ENCODE assay signal across 1 cellular context in genomic region chr3:11642455-11643162, GRCh38.
A peak's percentile ranks its signal among the peaks of the same experiment; 100 is the strongest.
TF ChIP-seq lines count a peak whose summit lies in the region.

No MANE protein-coding gene starts in this region.

TF ChIP-seq in HepG2, 621 proteins besides CTCF, POLR2A, EP300 and RAD21 (continued from another document and continues in another):
- TF ChIP-seq AFF4 (CRISPR knock-in tag; IDR thresholded peaks at IDR 0.05): peak; percentile 86; the same call in 1 of the 2 replicates
- TF ChIP-seq ZNF12 (CRISPR knock-in tag; IDR thresholded peaks at IDR 0.05): peak; percentile 32; the same call in 1 of the 2 replicates
- 0 out of 2 replicates have a peak, but pooled peaks have one; percentile 42 for TF ChIP-seq E2F1 (CRISPR knock-in tag; IDR thresholded peaks at IDR 0.05)
- TF ChIP-seq MAF1 (CRISPR knock-in tag; IDR thresholded peaks at IDR 0.05; ENCODE audit: borderline replicate concordance): 0 out of 2 replicates have a peak, but pooled peaks have one; percentile 33
- TF ChIP-seq, protein P1, sequence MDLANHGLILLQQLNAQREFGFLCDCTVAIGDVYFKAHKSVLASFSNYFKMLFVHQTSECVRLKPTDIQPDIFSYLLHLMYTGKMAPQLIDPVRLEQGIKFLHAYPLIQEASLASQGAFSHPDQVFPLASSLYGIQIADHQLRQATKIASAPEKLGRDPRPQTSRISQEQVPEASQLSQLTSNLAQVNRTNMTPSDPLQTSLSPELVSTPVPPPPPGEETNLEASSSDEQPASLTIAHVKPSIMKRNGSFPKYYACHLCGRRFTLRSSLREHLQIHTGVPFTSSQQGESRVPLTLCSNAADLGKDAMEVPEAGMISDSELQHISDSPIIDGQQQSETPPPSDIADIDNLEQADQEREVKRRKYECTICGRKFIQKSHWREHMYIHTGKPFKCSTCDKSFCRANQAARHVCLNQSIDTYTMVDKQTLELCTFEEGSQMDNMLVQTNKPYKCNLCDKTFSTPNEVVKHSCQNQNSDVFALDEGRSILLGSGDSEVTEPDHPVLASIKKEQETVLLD (CRISPR knock-in tag; IDR thresholded peaks at IDR 0.05; ENCODE audit: low read depth): no peak
- TF ChIP-seq KMT2B (CRISPR knock-in tag; IDR thresholded peaks at IDR 0.05): peak; percentile 52
- 0 out of 2 replicates have a peak, but pooled peaks have one; percentile 43 for TF ChIP-seq CAMTA2 (CRISPR knock-in tag; IDR thresholded peaks at IDR 0.05; ENCODE audit: borderline replicate concordance)
- peak; percentile 85 for TF ChIP-seq CEBPG (CRISPR knock-in tag; IDR thresholded peaks at IDR 0.05)
- peak; percentile 66 for TF ChIP-seq AGO1 (IDR thresholded peaks at IDR 0.05; ENCODE audit: low read depth, low read length, poor library complexity, severe bottlenecking)
- peak; percentile 31; the same call in 1 of the 2 replicates for TF ChIP-seq KDM5A (IDR thresholded peaks at IDR 0.05; ENCODE audit: borderline replicate concordance, low read length)
- TF ChIP-seq ZNF740 (CRISPR knock-in tag; IDR thresholded peaks at IDR 0.05): peak; percentile 75; the same call in 1 of the 2 replicates
- TF ChIP-seq SP5 (CRISPR knock-in tag; IDR thresholded peaks at IDR 0.05; ENCODE audit: borderline replicate concordance, low read depth): 0 out of 2 replicates have a peak, but pooled peaks have one; percentile 13
- TF ChIP-seq, protein P2, sequence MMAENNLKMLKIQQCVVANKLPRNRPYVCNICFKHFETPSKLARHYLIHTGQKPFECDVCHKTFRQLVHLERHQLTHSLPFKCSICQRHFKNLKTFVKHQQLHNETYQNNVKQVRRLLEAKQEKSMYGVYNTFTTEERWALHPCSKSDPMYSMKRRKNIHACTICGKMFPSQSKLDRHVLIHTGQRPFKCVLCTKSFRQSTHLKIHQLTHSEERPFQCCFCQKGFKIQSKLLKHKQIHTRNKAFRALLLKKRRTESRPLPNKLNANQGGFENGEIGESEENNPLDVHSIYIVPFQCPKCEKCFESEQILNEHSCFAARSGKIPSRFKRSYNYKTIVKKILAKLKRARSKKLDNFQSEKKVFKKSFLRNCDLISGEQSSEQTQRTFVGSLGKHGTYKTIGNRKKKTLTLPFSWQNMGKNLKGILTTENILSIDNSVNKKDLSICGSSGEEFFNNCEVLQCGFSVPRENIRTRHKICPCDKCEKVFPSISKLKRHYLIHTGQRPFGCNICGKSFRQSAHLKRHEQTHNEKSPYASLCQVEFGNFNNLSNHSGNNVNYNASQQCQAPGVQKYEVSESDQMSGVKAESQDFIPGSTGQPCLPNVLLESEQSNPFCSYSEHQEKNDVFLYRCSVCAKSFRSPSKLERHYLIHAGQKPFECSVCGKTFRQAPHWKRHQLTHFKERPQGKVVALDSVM (CRISPR knock-in tag; IDR thresholded peaks at IDR 0.05): 0 out of 2 replicates have a peak, but pooled peaks have one; percentile 11
- TF ChIP-seq FOXA3 (CRISPR knock-in tag; IDR thresholded peaks at IDR 0.05): 0 out of 2 replicates have a peak, but pooled peaks have one; percentile 4
- TF ChIP-seq MED13 (CRISPR knock-in tag; IDR thresholded peaks at IDR 0.05): peak; percentile 37; the same call in 1 of the 2 replicates
- TF ChIP-seq MYNN (CRISPR knock-in tag; IDR thresholded peaks at IDR 0.05; ENCODE audit: low read depth): 0 out of 2 replicates have a peak, but pooled peaks have one; percentile 71
- TF ChIP-seq ZNF205 (CRISPR knock-in tag; IDR thresholded peaks at IDR 0.05): peak; percentile 89; the same call in 1 of the 2 replicates
- peak; percentile 67; the same call in 1 of the 2 replicates for TF ChIP-seq KMT2A (CRISPR knock-in tag; IDR thresholded peaks at IDR 0.05)
- peak; percentile 81 for TF ChIP-seq BORCS8-MEF2B (CRISPR knock-in tag; IDR thresholded peaks at IDR 0.05)
- peak; percentile 6; the same call in 1 of the 2 replicates for TF ChIP-seq ZBTB33 (CRISPR knock-in tag; IDR thresholded peaks at IDR 0.05)
- TF ChIP-seq HNRNPLL (IDR thresholded peaks at IDR 0.05; ENCODE audit: low read depth, low read length, poor library complexity, severe bottlenecking): peak; percentile 68
- no peak for TF ChIP-seq ZNF615 (CRISPR knock-in tag; IDR thresholded peaks at IDR 0.05; ENCODE audit: borderline replicate concordance)
- no peak for TF ChIP-seq ZNF354B (CRISPR knock-in tag; IDR thresholded peaks at IDR 0.05)
- TF ChIP-seq ZSCAN9 (CRISPR knock-in tag; IDR thresholded peaks at IDR 0.05; ENCODE audit: borderline replicate concordance): peak; percentile 29; the same call in 1 of the 2 replicates
- no peak for TF ChIP-seq SETDB1 (CRISPR knock-in tag; IDR thresholded peaks at IDR 0.05; ENCODE audit: borderline replicate concordance)
- peak; percentile 63; the same call in 1 of the 2 replicates for TF ChIP-seq KLF11 (CRISPR knock-in tag; IDR thresholded peaks at IDR 0.05)
- TF ChIP-seq SMC3 (IDR thresholded peaks at IDR 0.05; ENCODE audit: low read length): peak; percentile 8; the same call in 1 of the 2 replicates
- TF ChIP-seq, protein P3, sequence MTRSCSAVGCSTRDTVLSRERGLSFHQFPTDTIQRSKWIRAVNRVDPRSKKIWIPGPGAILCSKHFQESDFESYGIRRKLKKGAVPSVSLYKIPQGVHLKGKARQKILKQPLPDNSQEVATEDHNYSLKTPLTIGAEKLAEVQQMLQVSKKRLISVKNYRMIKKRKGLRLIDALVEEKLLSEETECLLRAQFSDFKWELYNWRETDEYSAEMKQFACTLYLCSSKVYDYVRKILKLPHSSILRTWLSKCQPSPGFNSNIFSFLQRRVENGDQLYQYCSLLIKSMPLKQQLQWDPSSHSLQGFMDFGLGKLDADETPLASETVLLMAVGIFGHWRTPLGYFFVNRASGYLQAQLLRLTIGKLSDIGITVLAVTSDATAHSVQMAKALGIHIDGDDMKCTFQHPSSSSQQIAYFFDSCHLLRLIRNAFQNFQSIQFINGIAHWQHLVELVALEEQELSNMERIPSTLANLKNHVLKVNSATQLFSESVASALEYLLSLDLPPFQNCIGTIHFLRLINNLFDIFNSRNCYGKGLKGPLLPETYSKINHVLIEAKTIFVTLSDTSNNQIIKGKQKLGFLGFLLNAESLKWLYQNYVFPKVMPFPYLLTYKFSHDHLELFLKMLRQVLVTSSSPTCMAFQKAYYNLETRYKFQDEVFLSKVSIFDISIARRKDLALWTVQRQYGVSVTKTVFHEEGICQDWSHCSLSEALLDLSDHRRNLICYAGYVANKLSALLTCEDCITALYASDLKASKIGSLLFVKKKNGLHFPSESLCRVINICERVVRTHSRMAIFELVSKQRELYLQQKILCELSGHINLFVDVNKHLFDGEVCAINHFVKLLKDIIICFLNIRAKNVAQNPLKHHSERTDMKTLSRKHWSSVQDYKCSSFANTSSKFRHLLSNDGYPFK (CRISPR knock-in tag; IDR thresholded peaks at IDR 0.05; ENCODE audit: borderline replicate concordance): 0 out of 2 replicates have a peak, but pooled peaks have one; percentile 17
- peak; percentile 80 for TF ChIP-seq YEATS4 (CRISPR knock-in tag; IDR thresholded peaks at IDR 0.05; ENCODE audit: borderline replicate concordance)
- peak; percentile 85 for TF ChIP-seq ZGPAT (CRISPR knock-in tag; IDR thresholded peaks at IDR 0.05)
- TF ChIP-seq PAXIP1 (CRISPR knock-in tag; conservative IDR thresholded peaks at IDR 0.05): 0 out of 2 replicates have a peak, but pooled peaks have one; percentile 12
- peak; percentile 64; the same call in 1 of the 2 replicates for TF ChIP-seq ZNF564 (CRISPR knock-in tag; IDR thresholded peaks at IDR 0.05)
- TF ChIP-seq MED1 (CRISPR knock-in tag; IDR thresholded peaks at IDR 0.05): peak; percentile 62; the same call in 1 of the 2 replicates
- TF ChIP-seq CREM (IDR thresholded peaks at IDR 0.05): peak; percentile 40; the same call in 1 of the 2 replicates
- no peak for TF ChIP-seq CREM (CRISPR knock-in tag; IDR thresholded peaks at IDR 0.05)
- 0 out of 2 replicates have a peak, but pooled peaks have one; percentile 24 for TF ChIP-seq ELF4 (CRISPR knock-in tag; IDR thresholded peaks at IDR 0.05; ENCODE audit: borderline replicate concordance)
- TF ChIP-seq NR2F6 (IDR thresholded peaks at IDR 0.05): peak; percentile 53
- TF ChIP-seq NR2F6 (CRISPR knock-in tag; IDR thresholded peaks at IDR 0.05): peak; percentile 65; the same call in 1 of the 2 replicates
- peak; percentile 70; the same call in 1 of the 2 replicates for TF ChIP-seq ZNF746 (CRISPR knock-in tag; IDR thresholded peaks at IDR 0.05)
- TF ChIP-seq HOXA3 (CRISPR knock-in tag; IDR thresholded peaks at IDR 0.05): peak; percentile 67; the same call in 1 of the 2 replicates
- TF ChIP-seq YY1 (IDR thresholded peaks at IDR 0.05; ENCODE audit: insufficient read depth, insufficient replicate concordance, low read depth, low read length): peak; percentile 89
- TF ChIP-seq MXI1 (IDR thresholded peaks at IDR 0.05; ENCODE audit: borderline replicate concordance, low read depth, low read length): no peak
